8 cellular contexts compared by ENCODE assay signal in genomic region chr12:89525002-89525823, GRCh38. TPM values are rescaled to one million over a fixed set of nuclear protein-coding genes. Genes with fewer than 3 reads are reported as not detected.
DNase-seq lines count a peak whose midpoint lies in the region; ATAC-seq and TF ChIP-seq lines count a peak whose summit lies in the region.

No MANE protein-coding gene starts in this region.

- H3K27ac ChIP-seq in C4-2B (peak overlapping the region; percentile 74), RWPE2 (ENCODE audit: poor library complexity, severe bottlenecking) (peak overlapping the region; percentile 71), adrenal gland (peak overlapping the region; percentile 51 to 91 (median 88)), right atrium auricular region (peak overlapping the region; percentile 91 to 94)

- peaks cover 18% of the 10 kb centered on the region for H3K4me1 ChIP-seq in RWPE2 (ENCODE audit: insufficient read depth, poor library complexity, severe bottlenecking)
- H3K4me1 ChIP-seq in adrenal gland (replicated peaks in 1 of 2), result peaks cover 4 to 38% of the 10 kb centered on the region in 2 donors
- H3K4me1 ChIP-seq in right atrium auricular region, result peaks cover 0 to 39% of the 10 kb centered on the region in 2 donors

- intact Hi-C loops in adrenal gland (cut with DNase I), result loop anchor here (5.0 to 10.0 kb wide), 3 partner anchors 50 to 508 kb away; no protein-coding TSS in a partner anchor

- TF ChIP-seq CTCF in C4-2B (conservative IDR thresholded peaks at IDR 0.05) (peak; percentile 60), RWPE2 (IDR thresholded peaks at IDR 0.05; ENCODE audit: poor library complexity, severe bottlenecking) (peak; percentile 53), adrenal gland (IDR thresholded peaks at IDR 0.05) (peak in 1 of 6 experiments; percentile 17), right atrium auricular region (IDR thresholded peaks at IDR 0.05) (no peak), retinal pigment epithelial cell (conservative IDR thresholded peaks at IDR 0.05; ENCODE audit: low read depth, low read length) (no peak)

- H3K9me3 ChIP-seq in RWPE2 (ENCODE audit: severe bottlenecking) (no peaks in the 10 kb centered on the region), adrenal gland (replicated peaks in 1 of 3) (no peaks in the 10 kb centered on the region), right atrium auricular region (no peaks in the 10 kb centered on the region)

- H3K27me3 ChIP-seq in RWPE2 (ENCODE audit: insufficient read depth, poor library complexity, severe bottlenecking), result no peaks in the 10 kb centered on the region
- no peaks in the 10 kb centered on the region for H3K27me3 ChIP-seq in adrenal gland
- no peaks in the 10 kb centered on the region for H3K27me3 ChIP-seq in right atrium auricular region

- H3K36me3 ChIP-seq in RWPE2 (ENCODE audit: low read depth) (peaks cover 19% of the 10 kb centered on the region), adrenal gland (replicated peaks in 1 of 2) (no peaks in the 10 kb centered on the region), right atrium auricular region (no peaks in the 10 kb centered on the region)

- peak overlapping the region; percentile 93 for H3K4me3 ChIP-seq in RWPE2 (ENCODE audit: severe bottlenecking)
- H3K4me3 ChIP-seq in adrenal gland, result peak overlapping the region; percentile 2 to 94 (median 80)
- peak overlapping the region; percentile 74 to 78 for H3K4me3 ChIP-seq in right atrium auricular region
- peak overlapping the region; percentile 88 for H3K4me3 ChIP-seq in retinal pigment epithelial cell (ENCODE audit: low read length)

- 0 to 1% (median 0%) methylated on average over 7 to 67 of the region's 67 CpGs for WGBS in adrenal gland, 4 donors

- DNase-seq in GM19240 (ENCODE audit: insufficient read length, low spot score) (peak; percentile 6), RWPE2 (ENCODE audit: low spot score) (peak; percentile 57), adrenal gland (peak; percentile 22 to 58 (median 37)), right atrium auricular region (ENCODE audit: low spot score) (no peak), retinal pigment epithelial cell (ENCODE audit: low read depth) (no peak), NCI-H187 treated with DMSO at 0.1 percent for 48 hours (lab: John Stamatoyannopoulos, UW) (no peak)

- TF ChIP-seq POLR2A in adrenal gland (IDR thresholded peaks at IDR 0.05), result no peak

- peak; percentile 22 for ATAC-seq in HG03378 (IDR thresholded peaks at IDR 0.05; ENCODE audit: unreplicated experiment)
- ATAC-seq in RWPE2 (ENCODE audit: low read depth), result peak; percentile 30

RNA-seq across cellular contexts. Expression of gene GALNT4, which starts 0.6 kb away (rescaled TPM):
- 1 to 10 TPM; 3.6 to 7.2 (median 5.7) TPM for total RNA-seq in adrenal gland
- 1 to 10 TPM in 1 of 3 donors, under 1 TPM in 2; 0.74 to 3.6 (median 0.97) TPM for polyA plus RNA-seq in adrenal gland
- total RNA-seq in right atrium auricular region, result 1 to 10 TPM; 3.8 to 4.7 TPM

RNA-seq across cellular contexts. Expression of gene POC1B, which starts 0.6 kb away (rescaled TPM):
- total RNA-seq in adrenal gland, result 10 to 100 TPM in 6 of 8 donors, 1 to 10 TPM in 2; 5.4 to 18.5 (median 11.8) TPM
- 10 to 100 TPM in 1 of 3 donors, 1 to 10 TPM in 2; 3.3 to 15.3 (median 4.9) TPM for polyA plus RNA-seq in adrenal gland
- 10 to 100 TPM in 1 of 2 donors, 1 to 10 TPM in 1; 9.8 to 10.6 TPM for total RNA-seq in right atrium auricular region

Comparison
In these comparisons a context has a peak if more than half of its experiments do, and no peak if none do; other contexts are left out.
1. CTCF ChIP-seq: peak in C4-2B (single experiment) and RWPE2 (single experiment); none in right atrium auricular region (0 of 2) and retinal pigment epithelial cell (single experiment).
2. DNase-seq: peak in GM19240 (single experiment), RWPE2 (single experiment) and adrenal gland (7 of 7); none in right atrium auricular region (single experiment), retinal pigment epithelial cell (single experiment) and NCI-H187 treated with DMSO at 0.1 percent for 48 hours (single experiment).
3. Peak in every context shown above with its lines, with median percentiles within 50 percentile points of each other: H3K27ac ChIP-seq and H3K4me3 ChIP-seq.